ENCODE assay signal across 10 cellular contexts in the genomic region with DNA sequence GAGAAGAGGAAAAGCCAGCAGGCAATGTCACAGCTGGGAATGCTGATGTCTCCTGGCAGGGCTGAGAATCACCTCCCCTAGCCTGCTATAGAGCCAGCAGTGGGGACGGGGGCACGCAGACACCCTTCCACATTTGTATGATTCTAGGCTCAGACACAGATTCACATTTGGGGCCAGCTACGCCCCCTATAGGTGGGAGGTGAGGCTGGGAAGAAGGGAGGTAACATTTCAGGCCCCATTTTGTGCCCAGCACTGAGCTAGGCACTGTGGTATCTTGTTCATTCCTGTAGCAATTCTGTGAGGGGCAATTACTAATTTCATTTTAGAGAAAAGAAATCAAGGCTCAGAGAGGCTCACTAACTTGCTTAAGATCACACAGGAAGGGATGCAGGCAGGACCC. TPM values are rescaled to one million over a fixed set of nuclear protein-coding genes. Genes with fewer than 3 reads are reported as not detected.
DNase-seq lines count a peak whose midpoint lies in the region; ATAC-seq and TF ChIP-seq lines count a peak whose summit lies in the region.
"Had no signal": no experiment of that assay in that cellular context is flagged by ENCODE, and none has a peak within 500 bp of the region (broad histone marks: within the 10 kb centered on the region; RNA-seq: fewer than 3 reads in every experiment).

No MANE protein-coding gene starts in this region.

- TF ChIP-seq CTCF in AG09309 (IDR thresholded peaks at IDR 0.05; ENCODE audit: control insufficient read depth, insufficient read depth, low read depth, low read length, missing control alignments) (peak; percentile 26), GM10266 (IDR thresholded peaks at IDR 0.05; ENCODE audit: control insufficient read depth, insufficient read depth, low read depth, missing control alignments) (peak; percentile 33), RWPE1 (conservative IDR thresholded peaks at IDR 0.05; ENCODE audit: low read depth) (0 out of 2 replicates have a peak, but pooled peaks have one; percentile 10), fibroblast of the aortic adventitia (IDR thresholded peaks at IDR 0.05; ENCODE audit: insufficient read depth, low read length) (peak; percentile 23)

- no peak overlapping the region for H3K4me3 ChIP-seq in AG09309 (ENCODE audit: control insufficient read depth, low read depth, low read length)
- H3K4me3 ChIP-seq in fibroblast of the aortic adventitia (ENCODE audit: low read depth, low read length) = no peak overlapping the region
- H3K4me3 ChIP-seq: Peyer's patch had no signal

- H3K27ac ChIP-seq in RWPE1 = no peak overlapping the region
- H3K27ac ChIP-seq: Peyer's patch had no signal

- ATAC-seq in HG02571 (IDR thresholded peaks at IDR 0.05; ENCODE audit: unreplicated experiment) = no peak

- DNase-seq in AG09309 (ENCODE audit: low read depth) = no peak
- DNase-seq in GM10266 (ENCODE audit: extremely low spot score) = no peak
- no peak for DNase-seq in RWPE1 (ENCODE audit: low spot score)
- no peak for DNase-seq in fibroblast of the aortic adventitia (ENCODE audit: low read depth)
- DNase-seq in foreskin melanocyte = no peak
- DNase-seq in NCI-H2196 (lab: John Stamatoyannopoulos, UW; ENCODE audit: unreplicated experiment) = no peak
- no peak for DNase-seq in NCI-H1105 (lab: John Stamatoyannopoulos, UW)
- DNase-seq: NCI-H1417 treated with DMSO at 0.1 percent for 48 hours, Peyer's patch had no signal

- CTCF ChIA-PET in RWPE1 (lab: Yijun Ruan, JAX) = no interaction called here

- POLR2A ChIA-PET in RWPE1 (lab: Yijun Ruan, JAX; ENCODE audit: low non-redundant PET) = no interaction called here

RNA-seq across cellular contexts. Expression of a gene that starts 15.9 kb away (rescaled TPM):
- total RNA-seq in fibroblast of the aortic adventitia (ENCODE audit: low replicate concordance) = 40.9 and 46.0 TPM in 2 replicates
